In the genomic region with DNA sequence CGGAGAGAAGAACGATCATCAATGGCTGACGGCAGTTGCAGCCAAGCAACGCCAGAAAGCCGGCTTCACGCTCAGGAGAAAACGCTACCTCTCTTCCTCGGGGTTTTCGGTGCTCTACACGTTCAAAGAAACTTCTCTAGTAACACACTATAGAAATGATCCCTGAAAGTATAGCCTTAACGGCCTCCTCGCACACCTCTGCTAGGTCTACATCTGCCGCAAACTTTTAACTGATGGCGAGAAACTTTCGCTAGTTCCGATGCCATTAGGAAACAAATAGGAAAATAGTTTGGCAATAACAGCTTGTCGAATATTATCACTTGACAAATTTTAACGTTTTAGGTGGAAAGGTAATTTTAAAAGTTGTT, we compare ENCODE assay signal across 10 cellular contexts. TPM values are rescaled to one million over a fixed set of nuclear protein-coding genes. Genes with fewer than 3 reads are reported as not detected.
DNase-seq lines count a peak whose midpoint lies in the region; ATAC-seq and TF ChIP-seq lines count a peak whose summit lies in the region.
"Not testable (repeated sequence)": the region's sequence is repeated elsewhere in the genome, so short reads cannot be mapped to it uniquely, and the experiment has no call there.
"Had no signal": no experiment of that assay in that cellular context is flagged by ENCODE, and none has a peak within 500 bp of the region (broad histone marks: within the 10 kb centered on the region; RNA-seq: fewer than 3 reads in every experiment).

No MANE protein-coding gene starts in this region.

- H3K9me3 ChIP-seq in CD4-positive, alpha-beta T cell (ENCODE audit: control insufficient read depth, low read length): not testable (repeated sequence)

- H3K4me3 Mint-ChIP-seq in CD4-positive, alpha-beta T cell: peak overlapping the region; percentile 34
- peak overlapping the region; percentile 52 for H3K4me3 Mint-ChIP-seq in central memory CD8-positive, alpha-beta T cell
- H3K4me3 Mint-ChIP-seq in naive thymus-derived CD8-positive, alpha-beta T cell: peak overlapping the region in 4 of 10 donors; percentile 61 to 93 (median 84)

- intact Hi-C loops in CD4-positive, alpha-beta T cell (cut with DNase I, micrococcal nuclease): not testable (repeated sequence)

- not testable (repeated sequence) for H3K9me3 Mint-ChIP-seq in CD4-positive, alpha-beta T cell; central memory CD8-positive, alpha-beta T cell; naive thymus-derived CD8-positive, alpha-beta T cell

- H3K4me3 ChIP-seq in fibroblast of the aortic adventitia (ENCODE audit: low read depth, low read length): not testable (repeated sequence)

- H3K27me3 ChIP-seq in CD4-positive, alpha-beta T cell (ENCODE audit: control insufficient read depth, insufficient read depth, low read length): not testable (repeated sequence)

- peak overlapping the region; percentile 82 for H3K27ac Mint-ChIP-seq in CD4-positive, alpha-beta T cell
- H3K27ac Mint-ChIP-seq in central memory CD8-positive, alpha-beta T cell (ENCODE audit: low read depth): peak overlapping the region; percentile 68
- peak overlapping the region in 6 of 10 donors; percentile 34 to 93 (median 67) for H3K27ac Mint-ChIP-seq in naive thymus-derived CD8-positive, alpha-beta T cell

- CTCF ChIA-PET in CD4-positive, alpha-beta T cell (lab: Charles Lee): not testable (repeated sequence)

- not testable (repeated sequence) for H3K27ac ChIP-seq in CD4-positive, alpha-beta T cell (ENCODE audit: low read depth, low read length)

- TF ChIP-seq CTCF in CD4-positive, alpha-beta T cell (IDR thresholded peaks at IDR 0.05); fibroblast of the aortic adventitia (IDR thresholded peaks at IDR 0.05; ENCODE audit: insufficient read depth, low read length): not testable (repeated sequence)

- not testable (repeated sequence) for H3K27me3 Mint-ChIP-seq in CD4-positive, alpha-beta T cell; central memory CD8-positive, alpha-beta T cell; naive thymus-derived CD8-positive, alpha-beta T cell

- not testable (repeated sequence) for H3K4me1 Mint-ChIP-seq in CD4-positive, alpha-beta T cell (ENCODE audit: low read depth); central memory CD8-positive, alpha-beta T cell; naive thymus-derived CD8-positive, alpha-beta T cell

- POLR2A ChIA-PET in CD4-positive, alpha-beta T cell (lab: Charles Lee); naive thymus-derived CD8-positive, alpha-beta T cell (lab: Charles Lee): not testable (repeated sequence)

- ATAC-seq in CD4-positive, alpha-beta T cell (ENCODE audit: poor library complexity); central memory CD8-positive, alpha-beta T cell (replicated peaks; ENCODE audit: extremely low read depth, poor library complexity, severe bottlenecking); naive thymus-derived CD8-positive, alpha-beta T cell: not testable (repeated sequence)

- DNase-seq in CD4-positive, alpha-beta T cell; central memory CD8-positive, alpha-beta T cell (ENCODE audit: low spot score in 2 of 2): not testable (repeated sequence)
- DNase-seq in HT-29 (ENCODE audit: low spot score) (peak; percentile 0), RKO (ENCODE audit: low spot score) (peak; percentile 63), fibroblast of the aortic adventitia (ENCODE audit: low read depth) (peak; percentile 68), ureter (ENCODE audit: low spot score) (peak; percentile 12)
- DNase-seq in activated T-cell treated with anti-CD3 and anti-CD28 coated beads, Interleukin-2, amount 50 U/mL, for 1 hour: peak; percentile 17
- peak in 1 of 10 donors; percentile 19 for DNase-seq in naive thymus-derived CD8-positive, alpha-beta T cell

- not testable (repeated sequence) for H3K36me3 Mint-ChIP-seq in CD4-positive, alpha-beta T cell (ENCODE audit: low read depth); central memory CD8-positive, alpha-beta T cell (ENCODE audit: insufficient read depth); naive thymus-derived CD8-positive, alpha-beta T cell

RNA-seq across cellular contexts. Expression of a gene that starts 14.9 kb away (rescaled TPM):
- 10 to 100 TPM; 23.7 to 26.2 TPM for total RNA-seq in CD4-positive, alpha-beta T cell
- total RNA-seq in HT-29 (2014; rRNA removed; shearing (Covaris generic)): not detected in 2 replicates
- total RNA-seq in fibroblast of the aortic adventitia (ENCODE audit: low replicate concordance) (not detected in 2 replicates), ureter (2.3 TPM)
- 10 to 100 TPM; 67.3 to 69.6 TPM for total RNA-seq in naive thymus-derived CD8-positive, alpha-beta T cell
- polyA plus RNA-seq in naive thymus-derived CD8-positive, alpha-beta T cell: 1 to 10 TPM in 1 of 3 donors, under 1 TPM in 2; 0.44 to 1.2 (median 0.71) TPM
- total RNA-seq: ascending aorta, progenitor cell of endocrine pancreas had no signal
